ENCODE assay signal across 12 cellular contexts in genomic region chr14:25111061-25111601, GRCh38.
DNase-seq lines count a peak whose midpoint lies in the region; ATAC-seq, FAIRE-seq and TF ChIP-seq lines count a peak whose summit lies in the region.
"Had no signal": no experiment of that assay in that cellular context is flagged by ENCODE, and none has a peak within 500 bp of the region (broad histone marks: within the 10 kb centered on the region; RNA-seq: fewer than 3 reads in every experiment).

No MANE protein-coding gene starts in this region.

- no peak for FAIRE-seq in frontal cortex (lab: Jason Lieb, UNC)
- FAIRE-seq: colon had no signal

- H3K4me1 Mint-ChIP-seq in GM23338 = no peaks in the 10 kb centered on the region
- no peaks in the 10 kb centered on the region for H3K4me1 Mint-ChIP-seq in activated CD4-positive, alpha-beta T cell treated with anti-CD3 and anti-CD28 coated beads, Interleukin-2, amount 10 ng/mL, durations not matched to agents 7 days and 5 days

- TF ChIP-seq CTCF in GM23338 (conservative IDR thresholded peaks at IDR 0.05; ENCODE audit: low read depth in 2 of 2) (no peak), hepatocyte (IDR thresholded peaks at IDR 0.05; ENCODE audit: poor library complexity) (no peak)

- no peaks in the 10 kb centered on the region for H3K9me3 ChIP-seq in hepatocyte (ENCODE audit: low read depth)
- H3K9me3 ChIP-seq in skeletal muscle satellite cell (replicated peaks; ENCODE audit: low read length) = no peaks in the 10 kb centered on the region

- H3K9me2 ChIP-seq in GM23338 (ENCODE audit: insufficient read depth) = no peaks in the 10 kb centered on the region
- no peaks in the 10 kb centered on the region for H3K9me2 ChIP-seq in hepatocyte (replicated peaks; ENCODE audit: insufficient read depth)

- POLR2A ChIA-PET in activated CD4-positive, alpha-beta T cell treated with anti-CD3 and anti-CD28 coated beads, Interleukin-2, amount 10 ng/mL, durations not matched to agents 7 days and 5 days (lab: Charles Lee) = no interaction called here

- H3K4me1 ChIP-seq in GM23338 (ENCODE audit: insufficient read depth) (no peaks in the 10 kb centered on the region), hepatocyte (ENCODE audit: insufficient read depth) (peaks cover 10% of the 10 kb centered on the region), skeletal muscle satellite cell (ENCODE audit: control insufficient read depth, insufficient read depth, low read length) (peaks cover 29% of the 10 kb centered on the region)

- H3K4me3 ChIP-seq in GM23338 (no peak overlapping the region), hepatocyte (no peak overlapping the region), skeletal muscle satellite cell (ENCODE audit: low read length) (no peak overlapping the region)

- no peaks in the 10 kb centered on the region for H3K27me3 Mint-ChIP-seq in GM23338 (ENCODE audit: insufficient read depth, low read depth, poor library complexity)
- no peaks in the 10 kb centered on the region for H3K27me3 Mint-ChIP-seq in activated CD4-positive, alpha-beta T cell treated with anti-CD3 and anti-CD28 coated beads, Interleukin-2, amount 10 ng/mL, durations not matched to agents 7 days and 5 days

- no peaks in the 10 kb centered on the region for H4K20me1 ChIP-seq in GM23338 (replicated peaks; ENCODE audit: insufficient read depth)
- no peaks in the 10 kb centered on the region for H4K20me1 ChIP-seq in hepatocyte (ENCODE audit: insufficient read depth, poor library complexity, severe bottlenecking)

- CTCF ChIA-PET in activated CD4-positive, alpha-beta T cell treated with anti-CD3 and anti-CD28 coated beads, Interleukin-2, amount 10 ng/mL, durations not matched to agents 7 days and 5 days (lab: Charles Lee) = no interaction called here

- H3K9ac ChIP-seq in skeletal muscle satellite cell (ENCODE audit: low read depth, low read length) = peak overlapping the region; percentile 74

- no peaks in the 10 kb centered on the region for H3K36me3 Mint-ChIP-seq in GM23338 (ENCODE audit: low read depth)
- H3K36me3 Mint-ChIP-seq in activated CD4-positive, alpha-beta T cell treated with anti-CD3 and anti-CD28 coated beads, Interleukin-2, amount 10 ng/mL, durations not matched to agents 7 days and 5 days (ENCODE audit: low read depth) = no peaks in the 10 kb centered on the region

- no peak overlapping the region for H3K27ac Mint-ChIP-seq in GM23338
- no peak overlapping the region for H3K27ac Mint-ChIP-seq in activated CD4-positive, alpha-beta T cell treated with anti-CD3 and anti-CD28 coated beads, Interleukin-2, amount 10 ng/mL, durations not matched to agents 7 days and 5 days

- ATAC-seq in GM23338 (no peak), HG03135 (IDR thresholded peaks at IDR 0.05; ENCODE audit: unreplicated experiment) (no peak)
- ATAC-seq: HCT116 had no signal

- no peak overlapping the region for H3K27ac ChIP-seq in GM23338 (ENCODE audit: low read depth)
- peak overlapping the region; percentile 72 for H3K27ac ChIP-seq in angular gyrus (ENCODE audit: low read depth, low read length)
- H3K27ac ChIP-seq in hepatocyte = peak overlapping the region; percentile 84

- H3K4me2 ChIP-seq in GM23338 (no peak overlapping the region), hepatocyte (peak overlapping the region; percentile 46), skeletal muscle satellite cell (ENCODE audit: low read length) (peak overlapping the region; percentile 67)

- H2AFZ ChIP-seq in GM23338 (peak overlapping the region; percentile 15; the same call in 1 of the 2 replicates), hepatocyte (no peak overlapping the region)

- no peaks in the 10 kb centered on the region for H3K27me3 ChIP-seq in GM23338 (ENCODE audit: insufficient read depth)
- H3K27me3 ChIP-seq in hepatocyte = no peaks in the 10 kb centered on the region
- H3K27me3 ChIP-seq in skeletal muscle satellite cell (ENCODE audit: control insufficient read depth, insufficient read depth, low read length) = no peaks in the 10 kb centered on the region

- WGBS in hepatocyte (ENCODE audit: low lambda C conversion rate, missing lambda C conversion rate) = 51% methylated on average over 2 of the region's 2 CpGs

- DNase-seq in GM23338 (ENCODE audit: low spot score) = peak; percentile 25
- DNase-seq in hepatocyte (ENCODE audit: low spot score) = peak; percentile 82
- DNase-seq in frontal cortex (ENCODE audit: low spot score in 2 of 2) = no peak
- DNase-seq in activated CD4-positive, alpha-beta T cell treated with anti-CD3 and anti-CD28 coated beads, Interleukin-2, amount 10 ng/mL, durations not matched to agents 7 days and 5 days = no peak
- no peak for DNase-seq in GOT3 (lab: John Stamatoyannopoulos, UW)
- DNase-seq: NCI-H1105 treated with DMSO at 0.1 percent for 48 hours, posterior cingulate gyrus had no signal

- no peaks in the 10 kb centered on the region for H3K79me2 ChIP-seq in GM23338 (replicated peaks; ENCODE audit: insufficient read depth)
- H3K79me2 ChIP-seq in hepatocyte = no peaks in the 10 kb centered on the region

- H3K36me3 ChIP-seq in GM23338 (ENCODE audit: insufficient read depth) (no peaks in the 10 kb centered on the region), hepatocyte (replicated peaks; ENCODE audit: insufficient read depth, low read depth) (no peaks in the 10 kb centered on the region), skeletal muscle satellite cell (ENCODE audit: insufficient read depth, low read length) (no peaks in the 10 kb centered on the region)

- H3K9me3 Mint-ChIP-seq in GM23338 = peaks cover 3% of the 10 kb centered on the region; the same call in 2 of the 3 replicates
- no peaks in the 10 kb centered on the region for H3K9me3 Mint-ChIP-seq in activated CD4-positive, alpha-beta T cell treated with anti-CD3 and anti-CD28 coated beads, Interleukin-2, amount 10 ng/mL, durations not matched to agents 7 days and 5 days

- no peak overlapping the region for H3K4me3 Mint-ChIP-seq in GM23338
- H3K4me3 Mint-ChIP-seq in activated CD4-positive, alpha-beta T cell treated with anti-CD3 and anti-CD28 coated beads, Interleukin-2, amount 10 ng/mL, durations not matched to agents 7 days and 5 days = no peak overlapping the region

- H3F3A ChIP-seq in GM23338 (replicated peaks; ENCODE audit: low read depth) = no peaks in the 10 kb centered on the region

TF ChIP-seq in GM23338, 12 proteins besides CTCF, POLR2A, EP300 and RAD21:
- no peak for TF ChIP-seq STAT1 (IDR thresholded peaks at IDR 0.05; ENCODE audit: unreplicated experiment)
TF ChIP-seq in GM23338: peak in this region for 0.

Comparison
In these comparisons a context has a peak if more than half of its experiments do, and no peak if none do; other contexts are left out.
1. DNase-seq: peak in GM23338 (single experiment) and hepatocyte (single experiment); none in frontal cortex (0 of 2), activated CD4-positive, alpha-beta T cell treated with anti-CD3 and anti-CD28 coated beads, Interleukin-2, amount 10 ng/mL, durations not matched to agents 7 days and 5 days (single experiment) and GOT3 (single experiment).